ENCODE assay signal across 8 cellular contexts in the genomic region with DNA sequence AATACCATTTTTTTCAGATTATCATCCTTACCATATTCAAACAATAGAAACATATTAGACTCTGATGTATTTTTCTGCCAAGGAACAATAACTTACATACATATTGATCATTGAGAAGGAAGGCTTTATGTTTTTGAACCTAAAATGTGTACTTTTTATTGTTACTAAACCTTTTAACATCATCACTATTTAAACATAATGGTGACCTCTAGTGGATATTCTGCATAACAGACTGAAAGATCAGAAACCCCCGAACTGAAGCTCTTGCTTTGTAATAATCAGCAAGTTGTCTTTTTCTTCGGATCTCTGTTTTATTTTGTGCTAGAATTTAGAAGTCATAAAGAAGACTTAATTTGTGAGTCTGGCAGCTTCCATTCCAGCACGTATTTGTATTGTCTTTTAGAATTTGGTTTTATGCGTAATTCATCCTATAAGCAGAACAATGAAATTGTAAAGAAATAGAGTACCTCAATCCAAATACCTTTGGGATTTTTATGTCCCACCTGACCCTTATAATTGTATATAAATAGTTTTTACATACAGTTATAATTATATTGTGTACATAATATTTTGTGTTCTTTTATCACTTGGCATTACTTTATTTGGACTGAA.
DNase-seq lines count a peak whose midpoint lies in the region; ATAC-seq, FAIRE-seq and TF ChIP-seq lines count a peak whose summit lies in the region.

No MANE protein-coding gene starts in this region.

- WGBS in K562 (ENCODE audit: insufficient coverage, low coverage, missing lambda C conversion rate) = 26% methylated on average over 4 of the region's 4 CpGs

- H3K9me1 ChIP-seq in K562 (ENCODE audit: control insufficient read depth, insufficient read depth, low read length) = no peaks in the 10 kb centered on the region

- ATAC-seq in K562 (peak; percentile 49; the same call in 2 of the 3 replicates), GM19351 (IDR thresholded peaks at IDR 0.05; ENCODE audit: unreplicated experiment) (no peak)

- H3K4me3 Mint-ChIP-seq in type B pancreatic cell = no peak overlapping the region

- H3K79me2 ChIP-seq in K562 (ENCODE audit: control insufficient read depth, insufficient read depth, low read length) = no peaks in the 10 kb centered on the region

- no peak overlapping the region for H3K9ac ChIP-seq in K562 (ENCODE audit: insufficient read depth in 1 of 2, low read depth in 2 of 2, low read length in 2 of 2)
- H3K9ac ChIP-seq in kidney (ENCODE audit: low read length in 2 of 2) = no peak overlapping the region

- POLR2A ChIA-PET in K562 (lab: Yijun Ruan, JAX) = interaction anchor here (0.5 to 0.9 kb wide), 2 partner anchors 17 to 389 kb away, joined by 3 to 4 read pairs; no protein-coding TSS in a partner anchor

- H3K36me3 Mint-ChIP-seq in type B pancreatic cell = peaks cover 3% of the 10 kb centered on the region

- CTCF ChIA-PET in K562 (lab: Yijun Ruan, JAX; ENCODE audit: low intra/inter-chr PET ratio) = interaction anchor here (0.8 to 1.8 kb wide), 3 partner anchors 131 to 714 kb away, joined by 3 to 19 read pairs (median 4); partner anchors contain the start of gene DIP2B

- in situ Hi-C loops in K562 (cut with MboI) = loop anchor here (5.0 kb wide), 1 partner anchor 131 kb away; no protein-coding TSS in a partner anchor

- H3K27ac ChIP-seq in K562 (ENCODE audit: extremely low read depth, low read depth, low read length) = no peak overlapping the region
- H3K27ac ChIP-seq in kidney (ENCODE audit: low read depth in 2 of 2, low read length in 2 of 2) = no peak overlapping the region

- TF ChIP-seq RAD21 in K562 (CRISPR knock-in tag; conservative IDR thresholded peaks at IDR 0.05 in 1 of 2, IDR thresholded peaks at IDR 0.05 in 1 of 2) = peak; percentile 91 to 92

- H3K36me3 ChIP-seq in K562 (ENCODE audit: control insufficient read depth, insufficient read depth, low read length) (peaks cover 18% of the 10 kb centered on the region; the same call in 2 of the 3 replicates), kidney (ENCODE audit: control insufficient read depth in 1 of 2, insufficient read depth in 2 of 2, low read length in 2 of 2) (peaks cover 0 to 3% of the 10 kb centered on the region in 2 donors)

- H3K4me1 ChIP-seq in K562 (replicated peaks in 1 of 2; ENCODE audit: control insufficient read depth in 2 of 2, insufficient read depth in 2 of 2, low read length in 2 of 2) (peaks cover 6 to 14% of the 10 kb centered on the region in 2 experiments; a peak in 4 of 5 replicates), kidney (ENCODE audit: control insufficient read depth in 1 of 2, insufficient read depth in 1 of 2, low read depth in 1 of 2, low read length in 2 of 2) (peaks cover 2 to 6% of the 10 kb centered on the region in 2 donors)

- no peak for TF ChIP-seq EP300 in K562 (IDR thresholded peaks at IDR 0.05; ENCODE audit: low read length)

- BruUV-seq in K562 (replicated peaks; lab: Mats Ljungman, UMichigan) = no TSS peak

- H2AFZ ChIP-seq in K562 (ENCODE audit: low read depth, low read length) = no peak overlapping the region

- no peak for TF ChIP-seq POLR2A in K562 (conservative IDR thresholded peaks at IDR 0.05)

- peak; percentile 64 to 79 for DNase-seq in AML-193 (lab: John Stamatoyannopoulos, UW)
- peak; percentile 43 for DNase-seq in NCI-H460 (ENCODE audit: extremely low read depth, low read depth)
- DNase-seq in K562 (ENCODE audit: extremely low read depth in 1 of 4, low spot score in 3 of 4) = peak in 2 of 4 experiments; percentile 43 to 50
- DNase-seq in kidney = no peak
- no peak for DNase-seq in type B pancreatic cell (ENCODE audit: extremely low spot score, unreplicated experiment)
- no peak for DNase-seq in NCI-H524 treated with DMSO at 0.1 percent for 48 hours (lab: John Stamatoyannopoulos, UW)

- H3K9me3 Mint-ChIP-seq in type B pancreatic cell = no peaks in the 10 kb centered on the region

- no peak overlapping the region for H3K4me2 ChIP-seq in K562 (ENCODE audit: insufficient read depth, low read length)

- H3K9me3 ChIP-seq in K562 (replicated peaks; ENCODE audit: control insufficient read depth, insufficient read depth, low read depth, low read length) = no peaks in the 10 kb centered on the region
- H3K9me3 ChIP-seq in kidney (ENCODE audit: control insufficient read depth in 1 of 2, low read length in 2 of 2) = no peaks in the 10 kb centered on the region

- H3K27me3 Mint-ChIP-seq in type B pancreatic cell = no peaks in the 10 kb centered on the region

- H4K20me1 ChIP-seq in K562 (replicated peaks; ENCODE audit: control insufficient read depth, insufficient read depth, low read length) = no peaks in the 10 kb centered on the region

- TF ChIP-seq CTCF in GM12874 (IDR thresholded peaks at IDR 0.05; ENCODE audit: insufficient read depth, low read depth, low read length) (0 out of 2 replicates have a peak, but pooled peaks have one; percentile 5), K562 (IDR thresholded peaks at IDR 0.05 in 2 of 3, conservative IDR thresholded peaks at IDR 0.05 in 1 of 3; ENCODE audit: insufficient read depth in 2 of 3, low read depth in 1 of 3, low read length in 3 of 3) (peak; percentile 41 to 77 (median 49); a peak in 4 of 6 replicates), kidney (IDR thresholded peaks at IDR 0.05; ENCODE audit: borderline replicate concordance, extremely low read depth, insufficient read depth) (peak; percentile 56), type B pancreatic cell (conservative IDR thresholded peaks at IDR 0.05) (peak; percentile 78)

- H3K4me1 Mint-ChIP-seq in type B pancreatic cell (ENCODE audit: unreplicated experiment) = peaks cover 37% of the 10 kb centered on the region

- H3K27me3 ChIP-seq in K562 (ENCODE audit: control insufficient read depth in 2 of 2, insufficient read depth in 2 of 2, low read length in 2 of 2) = no peaks in the 10 kb centered on the region

- FAIRE-seq in K562 (lab: Jason Lieb, UNC) (peak; percentile 63), kidney (lab: Jason Lieb, UNC) (peak; percentile 92)

- intact Hi-C loops in K562 (cut with micrococcal nuclease) = loop anchor here (1.0 to 5.0 kb wide), 2 partner anchors 46 to 132 kb away; no protein-coding TSS in a partner anchor
- intact Hi-C loops in kidney (cut with DNase I) = no loop called here

- H3K4me3 ChIP-seq in K562 (no peak overlapping the region), kidney (ENCODE audit: low read length in 2 of 2) (no peak overlapping the region)

- no peak overlapping the region for H3K27ac Mint-ChIP-seq in type B pancreatic cell

TF ChIP-seq in K562, 482 proteins besides CTCF, POLR2A, EP300 and RAD21 (continues in another document):
- TF ChIP-seq ZNF408 (CRISPR knock-in tag; IDR thresholded peaks at IDR 0.05; ENCODE audit: low read depth) (no peak), ZKSCAN8 (CRISPR knock-in tag; IDR thresholded peaks at IDR 0.05) (no peak), POLR2H (tag; IDR thresholded peaks at IDR 0.05; ENCODE audit: low read depth) (peak; percentile 52; the same call in 1 of the 2 replicates), AFF1 (IDR thresholded peaks at IDR 0.05; ENCODE audit: low read depth in 1 of 2, partially characterized antibody in 2 of 2) (peak in 1 of 2 experiments; percentile 15), TAL1 (IDR thresholded peaks at IDR 0.05) (no peak), RBM14 (IDR thresholded peaks at IDR 0.05; ENCODE audit: borderline replicate concordance, insufficient read depth, low read depth, low read length) (no peak), TBL1XR1 (IDR thresholded peaks at IDR 0.05; ENCODE audit: low read length in 2 of 2) (no peak), PTTG1 (tag; IDR thresholded peaks at IDR 0.05; ENCODE audit: low read depth) (no peak), ZZZ3 (IDR thresholded peaks at IDR 0.05) (no peak), ZNF24 (IDR thresholded peaks at IDR 0.05) (no peak), MEF2D (tag; conservative IDR thresholded peaks at IDR 0.05; ENCODE audit: low read depth) (no peak), EGR1 (conservative IDR thresholded peaks at IDR 0.05) (no peak), EP400 (IDR thresholded peaks at IDR 0.05) (peak; percentile 30; the same call in 1 of the 2 replicates), NCOA2 (IDR thresholded peaks at IDR 0.05; ENCODE audit: partially characterized antibody in 2 of 2) (peak in 1 of 2 experiments; percentile 29), SMC3 (conservative IDR thresholded peaks at IDR 0.05; ENCODE audit: insufficient read depth, low read depth, low read length) (0 out of 2 replicates have a peak, but pooled peaks have one; percentile 22), ZNF239 (CRISPR knock-in tag; IDR thresholded peaks at IDR 0.05) (no peak), TEAD1 (CRISPR knock-in tag; IDR thresholded peaks at IDR 0.05) (no peak)

Comparison
In these comparisons a context has a peak if more than half of its experiments do, and no peak if none do; other contexts are left out.
1. DNase-seq: peak in AML-193 (2 of 2) and NCI-H460 (single experiment); none in kidney (single experiment), type B pancreatic cell (single experiment) and NCI-H524 treated with DMSO at 0.1 percent for 48 hours (single experiment).
2. CTCF ChIP-seq: peak in every context shown above with its lines; median percentile 78 in type B pancreatic cell; 56 in kidney; 49 in K562; 5 in GM12874.